ENCODE assay signal across 14 cellular contexts in the genomic region with DNA sequence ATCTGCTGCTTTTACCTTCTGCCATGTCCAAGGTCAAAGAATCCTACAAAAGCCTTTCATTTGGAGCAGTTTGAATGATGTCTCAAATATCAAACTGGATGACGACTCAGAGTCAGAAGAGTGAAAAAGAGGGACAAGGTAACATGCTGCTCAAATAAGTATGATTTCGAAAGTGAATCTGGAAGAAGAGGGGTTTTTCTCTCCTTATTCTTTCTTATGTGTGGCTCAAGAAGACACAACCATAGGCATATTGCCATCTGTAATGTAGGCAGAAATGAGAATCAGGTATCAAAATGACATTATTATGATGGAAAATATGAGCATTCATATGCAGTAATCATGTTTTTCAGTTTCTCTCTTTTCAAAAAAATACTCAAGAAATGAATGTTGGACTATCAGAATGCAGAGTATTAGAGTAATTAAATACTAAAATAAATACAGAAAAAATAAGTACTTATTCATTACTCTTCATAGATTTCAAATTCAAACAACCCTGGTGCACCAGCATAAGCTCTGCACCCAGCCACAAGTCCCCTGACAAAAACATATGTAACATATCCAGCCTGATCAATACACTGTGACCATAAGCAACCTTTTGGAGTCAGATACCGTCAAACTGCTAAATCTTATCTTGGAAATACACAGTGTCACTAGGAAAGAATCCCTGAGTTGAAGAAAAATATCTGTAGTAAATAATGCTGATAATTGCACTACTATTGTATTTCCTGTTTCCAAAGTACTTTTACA.
DNase-seq lines count a peak whose midpoint lies in the region; ATAC-seq and TF ChIP-seq lines count a peak whose summit lies in the region.
"Had no signal": no experiment of that assay in that cellular context is flagged by ENCODE, and none has a peak within 500 bp of the region (broad histone marks: within the 10 kb centered on the region; RNA-seq: fewer than 3 reads in every experiment).

No MANE protein-coding gene starts in this region.

- H3K27me3 Mint-ChIP-seq in activated T-cell treated with anti-CD3 and anti-CD28 coated beads, Interleukin-2, amount 50 U/mL, for 4 hours (ENCODE audit: low read depth) = no peaks in the 10 kb centered on the region
- no peaks in the 10 kb centered on the region for H3K27me3 Mint-ChIP-seq in activated naive CD8-positive, alpha-beta T cell treated with anti-CD3 and anti-CD28 coated beads, Interleukin-2, amount 50 U/mL, for 24 hours
- no peaks in the 10 kb centered on the region for H3K27me3 Mint-ChIP-seq in progenitor cell of endocrine pancreas

- H3K9me3 Mint-ChIP-seq in activated T-cell treated with anti-CD3 and anti-CD28 coated beads, Interleukin-2, amount 50 U/mL, for 4 hours = no peaks in the 10 kb centered on the region
- no peaks in the 10 kb centered on the region for H3K9me3 Mint-ChIP-seq in activated naive CD8-positive, alpha-beta T cell treated with anti-CD3 and anti-CD28 coated beads, Interleukin-2, amount 50 U/mL, for 24 hours
- H3K9me3 Mint-ChIP-seq in progenitor cell of endocrine pancreas (ENCODE audit: low read depth) = no peaks in the 10 kb centered on the region

- H3K36me3 Mint-ChIP-seq in activated T-cell treated with anti-CD3 and anti-CD28 coated beads, Interleukin-2, amount 50 U/mL, for 4 hours (ENCODE audit: insufficient read depth) = peaks cover 18% of the 10 kb centered on the region
- H3K36me3 Mint-ChIP-seq in activated naive CD8-positive, alpha-beta T cell treated with anti-CD3 and anti-CD28 coated beads, Interleukin-2, amount 50 U/mL, for 24 hours (ENCODE audit: low read depth) = peaks cover 15% of the 10 kb centered on the region
- H3K36me3 Mint-ChIP-seq in progenitor cell of endocrine pancreas (ENCODE audit: insufficient read depth) = no peaks in the 10 kb centered on the region

- ATAC-seq in activated T-cell treated with anti-CD3 and anti-CD28 coated beads, Interleukin-2, amount 50 U/mL, for 4 hours = peak; percentile 89 to 91
- ATAC-seq in HG02884 (IDR thresholded peaks at IDR 0.05; ENCODE audit: unreplicated experiment) = peak; percentile 67
- peak; percentile 88 for ATAC-seq in activated naive CD8-positive, alpha-beta T cell treated with anti-CD3 and anti-CD28 coated beads, Interleukin-2, amount 50 U/mL, for 24 hours

- no peak for DNase-seq in activated T-cell treated with anti-CD3 and anti-CD28 coated beads, Interleukin-2, amount 50 U/mL, for 4 hours
- DNase-seq in activated T-cell treated with anti-CD3 and anti-CD28 coated beads for 4 hours (no peak), progenitor cell of endocrine pancreas (ENCODE audit: low spot score, unreplicated experiment) (no peak), GDM1 (lab: John Stamatoyannopoulos, UW) (no peak), medulla oblongata (ENCODE audit: extremely low spot score) (no peak)
- no peak for DNase-seq in activated naive CD8-positive, alpha-beta T cell treated with anti-CD3 and anti-CD28 coated beads, Interleukin-2, amount 50 U/mL, for 24 hours
- no peak for DNase-seq in stimulated activated CD4-positive, alpha-beta T cell treated with anti-CD3 and anti-CD28 coated beads, Interleukin-15, amount 100 ng/mL, for 24 hours
- DNase-seq: colonic mucosa, esophagus squamous epithelium, NCI-H1092, NCI-H446 treated with DMSO at 0.1 percent for 48 hours, occipital lobe, SW 1271 had no signal

- TF ChIP-seq CTCF in progenitor cell of endocrine pancreas (IDR thresholded peaks at IDR 0.05; ENCODE audit: unreplicated experiment) = no peak

- H3K27ac Mint-ChIP-seq in activated naive CD8-positive, alpha-beta T cell treated with anti-CD3 and anti-CD28 coated beads, Interleukin-2, amount 50 U/mL, for 24 hours = peak overlapping the region; percentile 98
- peak overlapping the region; percentile 51 for H3K27ac Mint-ChIP-seq in progenitor cell of endocrine pancreas

- peak overlapping the region; percentile 70 for H3K4me3 Mint-ChIP-seq in activated T-cell treated with anti-CD3 and anti-CD28 coated beads, Interleukin-2, amount 50 U/mL, for 4 hours
- H3K4me3 Mint-ChIP-seq in activated naive CD8-positive, alpha-beta T cell treated with anti-CD3 and anti-CD28 coated beads, Interleukin-2, amount 50 U/mL, for 24 hours = peak overlapping the region; percentile 75
- H3K4me3 Mint-ChIP-seq in progenitor cell of endocrine pancreas (ENCODE audit: low read depth) = no peak overlapping the region

- H3K4me1 Mint-ChIP-seq in activated T-cell treated with anti-CD3 and anti-CD28 coated beads, Interleukin-2, amount 50 U/mL, for 4 hours (ENCODE audit: low read depth) = peaks cover 75% of the 10 kb centered on the region
- H3K4me1 Mint-ChIP-seq in activated naive CD8-positive, alpha-beta T cell treated with anti-CD3 and anti-CD28 coated beads, Interleukin-2, amount 50 U/mL, for 24 hours = peaks cover 86% of the 10 kb centered on the region
- peaks cover 16% of the 10 kb centered on the region for H3K4me1 Mint-ChIP-seq in progenitor cell of endocrine pancreas (ENCODE audit: low read depth)
